ENCODE assay signal across 15 cellular contexts in genomic region chrX:23666282-23666681, GRCh38. TPM values are rescaled to one million over a fixed set of nuclear protein-coding genes. Genes with fewer than 3 reads are reported as not detected.
DNase-seq lines count a peak whose midpoint lies in the region; ATAC-seq and TF ChIP-seq lines count a peak whose summit lies in the region.
"Had no signal": no experiment of that assay in that cellular context is flagged by ENCODE, and none has a peak within 500 bp of the region (broad histone marks: within the 10 kb centered on the region; RNA-seq: fewer than 3 reads in every experiment).

No MANE protein-coding gene starts in this region.

- no peaks in the 10 kb centered on the region for H4K20me1 ChIP-seq in OCI-LY1 (ENCODE audit: insufficient read depth, low read length)

- peaks cover 49% of the 10 kb centered on the region for H3K4me1 Mint-ChIP-seq in activated T-cell treated with anti-CD3 and anti-CD28 coated beads, Interleukin-2, amount 50 U/mL, for 24 hours (ENCODE audit: low read depth)
- peaks cover 18 to 20% of the 10 kb centered on the region in 2 donors for H3K4me1 Mint-ChIP-seq in effector memory CD8-positive, alpha-beta T cell (ENCODE audit: low read depth in 2 of 2)

- H3K9ac ChIP-seq in OCI-LY1 (ENCODE audit: low read length), result peak overlapping the region; percentile 65
- H3K9ac ChIP-seq in parathyroid adenoma, result no peak overlapping the region

- no peaks in the 10 kb centered on the region for H3F3A ChIP-seq in OCI-LY1 (ENCODE audit: insufficient read depth, low read length)

- no peak overlapping the region for H3K4me3 ChIP-seq in OCI-LY1 (ENCODE audit: low read depth, low read length, poor library complexity, severe bottlenecking)
- H3K4me3 ChIP-seq in parathyroid adenoma (ENCODE audit: low read depth, low read length), result no peak overlapping the region
- H3K4me3 ChIP-seq: colonic mucosa had no signal

- H2AFZ ChIP-seq in OCI-LY1 (ENCODE audit: low read length) (no peak overlapping the region), parathyroid adenoma (peak overlapping the region; percentile 72)

- H3K4me2 ChIP-seq in OCI-LY1 (ENCODE audit: low read length), result peak overlapping the region; percentile 79
- H3K4me2 ChIP-seq in parathyroid adenoma (ENCODE audit: low read length), result no peak overlapping the region

- H3K9me2 ChIP-seq in OCI-LY1 (ENCODE audit: low read depth, low read length), result no peaks in the 10 kb centered on the region

- no peak for DNase-seq in activated T-cell treated with anti-CD3 and anti-CD28 coated beads, Interleukin-2, amount 50 U/mL, for 24 hours
- no peak for DNase-seq in activated T-cell treated with anti-CD3 and anti-CD28 coated beads for 4 hours
- DNase-seq in effector memory CD8-positive, alpha-beta T cell, result no peak
- DNase-seq in foreskin keratinocyte, result no peak
- DNase-seq in stimulated activated CD4-positive, alpha-beta T cell treated with anti-CD3 and anti-CD28 coated beads, Interleukin-15, amount 100 ng/mL, for 24 hours, result no peak
- no peak for DNase-seq in NCI-H1105 treated with DMSO at 0.1 percent for 48 hours (lab: John Stamatoyannopoulos, UW)
- DNase-seq: activated CD4-positive, CD25-positive, alpha-beta regulatory T cell; colonic mucosa; GF-D8; islet precursor cell; MV-4-11; NCI-H510A; small intestine had no signal

- H3K4me3 Mint-ChIP-seq in activated T-cell treated with anti-CD3 and anti-CD28 coated beads, Interleukin-2, amount 50 U/mL, for 24 hours, result peak overlapping the region; percentile 84
- peak overlapping the region; percentile 48 to 87 for H3K4me3 Mint-ChIP-seq in effector memory CD8-positive, alpha-beta T cell

- no peaks in the 10 kb centered on the region for H3K9me3 Mint-ChIP-seq in activated T-cell treated with anti-CD3 and anti-CD28 coated beads, Interleukin-2, amount 50 U/mL, for 24 hours
- H3K9me3 Mint-ChIP-seq in effector memory CD8-positive, alpha-beta T cell, result no peaks in the 10 kb centered on the region

- H3K36me3 ChIP-seq in OCI-LY1 (ENCODE audit: insufficient read depth, low read length) (peaks cover under 1% of the 10 kb centered on the region), parathyroid adenoma (ENCODE audit: control insufficient read depth, insufficient read depth, low read length) (no peaks in the 10 kb centered on the region)
- H3K36me3 ChIP-seq: colonic mucosa had no signal

- TF ChIP-seq CTCF in OCI-LY1 (IDR thresholded peaks at IDR 0.05; ENCODE audit: low read length) (no peak), parathyroid adenoma (IDR thresholded peaks at IDR 0.05) (no peak), foreskin keratinocyte (conservative IDR thresholded peaks at IDR 0.05) (no peak)

- H3K27me3 ChIP-seq in OCI-LY1 (ENCODE audit: insufficient read depth, low read length) (no peaks in the 10 kb centered on the region), parathyroid adenoma (ENCODE audit: control insufficient read depth, insufficient read depth, low read length) (no peaks in the 10 kb centered on the region), foreskin keratinocyte (no peaks in the 10 kb centered on the region)
- H3K27me3 ChIP-seq: colonic mucosa had no signal

- H3K79me2 ChIP-seq in OCI-LY1 (ENCODE audit: insufficient read depth, low read length) (peaks cover 13% of the 10 kb centered on the region), parathyroid adenoma (no peaks in the 10 kb centered on the region)

- H3K36me3 Mint-ChIP-seq in activated T-cell treated with anti-CD3 and anti-CD28 coated beads, Interleukin-2, amount 50 U/mL, for 24 hours (ENCODE audit: low read depth), result peaks cover 10% of the 10 kb centered on the region
- peaks cover 7% of the 10 kb centered on the region for H3K36me3 Mint-ChIP-seq in effector memory CD8-positive, alpha-beta T cell (ENCODE audit: insufficient read depth)

- H3K27ac ChIP-seq in OCI-LY1 (ENCODE audit: low read depth, low read length, poor library complexity, severe bottlenecking), result peak overlapping the region; percentile 51
- no peak overlapping the region for H3K27ac ChIP-seq in parathyroid adenoma
- H3K27ac ChIP-seq in foreskin keratinocyte, result no peak overlapping the region
- H3K27ac ChIP-seq: colonic mucosa had no signal

- peaks cover 15% of the 10 kb centered on the region for H3K27me3 Mint-ChIP-seq in activated T-cell treated with anti-CD3 and anti-CD28 coated beads, Interleukin-2, amount 50 U/mL, for 24 hours
- no peaks in the 10 kb centered on the region for H3K27me3 Mint-ChIP-seq in effector memory CD8-positive, alpha-beta T cell

- H3K4me1 ChIP-seq in OCI-LY1 (ENCODE audit: insufficient read depth, low read length, severe bottlenecking) (peaks cover 19% of the 10 kb centered on the region), parathyroid adenoma (no peaks in the 10 kb centered on the region), foreskin keratinocyte (peaks cover 5% of the 10 kb centered on the region)
- H3K4me1 ChIP-seq: colonic mucosa had no signal

- ATAC-seq in effector memory CD8-positive, alpha-beta T cell (replicated peaks), result no peak
- ATAC-seq in foreskin keratinocyte, result no peak

- no peaks in the 10 kb centered on the region for H3K9me3 ChIP-seq in OCI-LY1 (ENCODE audit: low read length)
- no peaks in the 10 kb centered on the region for H3K9me3 ChIP-seq in parathyroid adenoma (ENCODE audit: control insufficient read depth, low read length)
- H3K9me3 ChIP-seq: colonic mucosa had no signal

- peak overlapping the region; percentile 76 for H3K27ac Mint-ChIP-seq in activated T-cell treated with anti-CD3 and anti-CD28 coated beads, Interleukin-2, amount 50 U/mL, for 24 hours
- peak overlapping the region; percentile 19 to 85 for H3K27ac Mint-ChIP-seq in effector memory CD8-positive, alpha-beta T cell

RNA-seq across cellular contexts. Expression of gene PRDX4, which starts 1.0 kb away (rescaled TPM):
- 106 and 109 TPM in 2 replicates for total RNA-seq in foreskin keratinocyte
- polyA plus RNA-seq in foreskin keratinocyte, result 136 and 140 TPM in 2 replicates
